ENCODE assay signal across 10 cellular contexts in the genomic region with DNA sequence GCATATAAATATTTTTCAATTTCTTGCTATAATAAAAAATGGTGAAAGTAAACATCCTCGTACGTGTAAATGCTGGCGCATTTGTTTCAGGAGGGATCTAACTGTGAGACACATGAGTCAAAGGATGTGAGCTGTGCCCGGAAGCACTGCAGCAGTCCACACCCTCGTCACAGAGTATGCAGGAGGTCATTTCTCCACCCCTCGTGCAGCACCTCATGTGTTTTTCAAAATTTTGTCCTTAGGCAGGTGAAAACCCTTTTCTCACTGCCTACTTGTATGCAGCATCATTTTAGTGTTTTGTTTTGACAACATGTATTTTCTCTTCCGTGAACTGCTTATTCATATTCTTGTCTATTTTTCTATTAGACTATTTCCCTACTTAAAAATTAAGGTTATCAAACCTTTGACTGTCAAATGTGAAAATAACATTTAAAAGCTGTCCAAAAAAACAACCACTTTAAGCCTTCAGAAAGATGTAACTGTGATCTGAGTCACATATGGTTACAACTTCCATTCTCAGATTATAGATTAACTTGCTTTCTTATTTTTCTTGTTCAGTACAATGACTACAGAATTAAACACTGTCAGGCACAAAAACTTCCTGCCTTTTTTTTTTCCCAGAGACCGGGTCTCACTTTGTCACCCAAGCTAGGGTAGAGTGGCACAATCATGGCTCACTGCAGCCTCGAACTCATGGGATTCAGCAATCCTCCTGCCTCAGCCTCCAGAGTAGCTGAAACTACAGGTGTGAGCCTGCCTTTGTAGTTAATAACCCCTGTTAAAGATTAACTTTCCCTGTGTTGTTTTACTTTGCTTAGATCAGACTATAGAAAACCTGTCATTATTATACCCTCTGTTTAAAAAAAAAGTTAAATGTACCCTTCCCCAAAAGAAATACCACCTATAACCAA.
DNase-seq lines count a peak whose midpoint lies in the region; ATAC-seq, FAIRE-seq and TF ChIP-seq lines count a peak whose summit lies in the region.
"Had no signal": no experiment of that assay in that cellular context is flagged by ENCODE, and none has a peak within 500 bp of the region (broad histone marks: within the 10 kb centered on the region; RNA-seq: fewer than 3 reads in every experiment).

No MANE protein-coding gene starts in this region.

- FAIRE-seq in frontal cortex (lab: Jason Lieb, UNC), result no peak

- in situ Hi-C loops in GM13977 (cut with MboI; ENCODE audit: low pct_unique_long_range_greater_than_20kb, low sequenced_read_pairs, unreplicated experiment), result no loop called here

- DNase-seq in amniotic epithelial cell (ENCODE audit: low read depth), result peak; percentile 15
- peak; percentile 41 for DNase-seq in non-pigmented ciliary epithelial cell (ENCODE audit: low read depth)
- DNase-seq in NCI-H2196 (lab: John Stamatoyannopoulos, UW; ENCODE audit: unreplicated experiment), result no peak
- no peak for DNase-seq in GM13977 (ENCODE audit: low spot score)
- DNase-seq in frontal cortex (ENCODE audit: low spot score in 2 of 2), result no peak
- DNase-seq: activated naive CD8-positive, alpha-beta T cell treated with anti-CD3 and anti-CD28 coated beads for 36 hours; nucleus accumbens had no signal

- TF ChIP-seq CTCF in GM13977 (IDR thresholded peaks at IDR 0.05; ENCODE audit: extremely low read depth, insufficient read depth, missing control alignments), result no peak

- ATAC-seq in GM19395 (IDR thresholded peaks at IDR 0.05; ENCODE audit: unreplicated experiment), result peak; percentile 74
- peak; percentile 59 for ATAC-seq in HG03139 (IDR thresholded peaks at IDR 0.05; ENCODE audit: unreplicated experiment)
- ATAC-seq in HG02884 (IDR thresholded peaks at IDR 0.05; ENCODE audit: unreplicated experiment), result no peak

Comparison
In these comparisons a context has a peak if more than half of its experiments do, and no peak if none do; other contexts are left out.
1. DNase-seq: peak in amniotic epithelial cell (single experiment) and non-pigmented ciliary epithelial cell (single experiment); none in NCI-H2196 (single experiment), GM13977 (single experiment) and frontal cortex (0 of 2).